ENCODE assay signal across 13 cellular contexts in genomic region chr10:70759769-70760168, GRCh38. TPM values are rescaled to one million over a fixed set of nuclear protein-coding genes. Genes with fewer than 3 reads are reported as not detected.
DNase-seq lines count a peak whose midpoint lies in the region; ATAC-seq, FAIRE-seq and TF ChIP-seq lines count a peak whose summit lies in the region.
"Had no signal": no experiment of that assay in that cellular context is flagged by ENCODE, and none has a peak within 500 bp of the region (broad histone marks: within the 10 kb centered on the region; RNA-seq: fewer than 3 reads in every experiment).

No MANE protein-coding gene starts in this region.

- H3K27ac ChIP-seq in HEK293 (ENCODE audit: extremely low read depth, low read depth, low read length), result no peak overlapping the region
- H3K27ac ChIP-seq in PC-9, result no peak overlapping the region
- H3K27ac ChIP-seq in heart right ventricle, result no peak overlapping the region
- no peak overlapping the region for H3K27ac ChIP-seq in small intestine (ENCODE audit: low read depth in 1 of 2, low read length in 1 of 2)
- H3K27ac ChIP-seq: epithelial cell of prostate, skin epidermis had no signal

- peak in 5 of 8 donors; percentile 11 to 51 (median 23) for ATAC-seq in heart right ventricle
- no peak for ATAC-seq in HG03280 (IDR thresholded peaks at IDR 0.05; ENCODE audit: unreplicated experiment)

- H3K4me3 ChIP-seq in HEK293 (ENCODE audit: low read depth, low read length) (no peak overlapping the region), PC-9 (no peak overlapping the region), heart right ventricle (no peak overlapping the region), small intestine (ENCODE audit: low read depth in 1 of 2, low read length in 2 of 2) (no peak overlapping the region)
- H3K4me3 ChIP-seq: skin epidermis had no signal

- POLR2A ChIA-PET in HEK293 (lab: Yijun Ruan, JAX), result no interaction called here
- POLR2A ChIA-PET in PC-9 (lab: Charles Lee; ENCODE audit: unreplicated experiment), result no interaction called here

- CTCF ChIA-PET in HEK293 (lab: Yijun Ruan, JAX), result interaction anchor here (0.6 to 2.5 kb wide), 36 partner anchors 8 to 1096 kb away, joined by 3 to 17 read pairs (median 4); no protein-coding TSS in a partner anchor
- CTCF ChIA-PET in PC-9 (lab: Charles Lee), result interaction anchor here (0.6 to 1.2 kb wide), 4 partner anchors 50 to 544 kb away, joined by 3 to 10 read pairs (median 4); no protein-coding TSS in a partner anchor

- H3K36me3 ChIP-seq in HEK293 (ENCODE audit: control insufficient read depth in 2 of 2, insufficient read depth in 1 of 2, low read length in 2 of 2) (no peaks in the 10 kb centered on the region), PC-9 (ENCODE audit: low read depth) (no peaks in the 10 kb centered on the region), heart right ventricle (no peaks in the 10 kb centered on the region), small intestine (ENCODE audit: control insufficient read depth in 2 of 2, insufficient read depth in 2 of 2, low read length in 2 of 2) (no peaks in the 10 kb centered on the region)

- no peaks in the 10 kb centered on the region for H3F3A ChIP-seq in PC-9 (ENCODE audit: insufficient read depth, low read depth)

- H3K9me3 ChIP-seq in HEK293 (ENCODE audit: control insufficient read depth, insufficient read depth, low read depth, low read length) (no peaks in the 10 kb centered on the region), PC-9 (ENCODE audit: insufficient read depth, low read depth) (no peaks in the 10 kb centered on the region), heart right ventricle (no peaks in the 10 kb centered on the region), small intestine (ENCODE audit: control insufficient read depth, low read depth) (no peaks in the 10 kb centered on the region)

- TF ChIP-seq CTCF in HEK293 (tag by site-specific recombination; IDR thresholded peaks at IDR 0.05), result no peak
- no peak for TF ChIP-seq CTCF in PC-9 (conservative IDR thresholded peaks at IDR 0.05)
- no peak for TF ChIP-seq CTCF in heart right ventricle (IDR thresholded peaks at IDR 0.05)

- peak overlapping the region; percentile 34; the same call in 1 of the 2 replicates for H2AFZ ChIP-seq in PC-9

- no peaks in the 10 kb centered on the region for H4K20me1 ChIP-seq in PC-9 (ENCODE audit: insufficient read depth)

- no peaks in the 10 kb centered on the region for H3K9me2 ChIP-seq in PC-9 (ENCODE audit: insufficient read depth)

- 55 to 78% methylated on average over 7 of the region's 7 CpGs for WGBS in heart right ventricle, 2 donors
- 48 to 59% (median 58%) methylated on average over 7 of the region's 7 CpGs for WGBS in small intestine, 3 donors

- intact Hi-C loops in PC-9 (cut with micrococcal nuclease; ENCODE audit: unreplicated experiment), result loop anchor here (1.0 to 5.0 kb wide), 5 partner anchors 87 to 298 kb away; partner anchors contain the start of gene ADAMTS14
- intact Hi-C loops in heart right ventricle (cut with DNase I), result loop anchor here (1.0 to 10.0 kb wide), 16 partner anchors 118 to 299 kb away; no protein-coding TSS in a partner anchor

- H3K79me2 ChIP-seq in PC-9 (ENCODE audit: low read depth), result no peaks in the 10 kb centered on the region

- H3K4me2 ChIP-seq in PC-9, result peak overlapping the region; percentile 27; the same call in 1 of the 2 replicates

- FAIRE-seq in small intestine (lab: Jason Lieb, UNC), result no peak

- H3K27me3 ChIP-seq in PC-9 (ENCODE audit: insufficient read depth, low read depth) (no peaks in the 10 kb centered on the region), heart right ventricle (peaks cover 0 to under 1% (median 0%) of the 10 kb centered on the region in 7 donors), small intestine (ENCODE audit: control insufficient read depth in 2 of 2, insufficient read depth in 2 of 2, low read length in 2 of 2) (no peaks in the 10 kb centered on the region)

- no TSS peak for BruUV-seq in PC-9 (replicated peaks; lab: Mats Ljungman, UMichigan)

- DNase-seq in CD1c-positive myeloid dendritic cell (ENCODE audit: extremely low spot score) (peak; percentile 14), PC-9 (peak in 1 of 2 experiments; percentile 47), heart right ventricle (no peak), A172 (ENCODE audit: low spot score) (no peak), small intestine (no peak)

- no peaks in the 10 kb centered on the region for H3K4me1 ChIP-seq in HEK293 (ENCODE audit: control insufficient read depth, insufficient read depth, low read length)
- peaks cover 19% of the 10 kb centered on the region for H3K4me1 ChIP-seq in PC-9 (replicated peaks; ENCODE audit: insufficient read depth)
- H3K4me1 ChIP-seq in heart right ventricle, result peaks cover 0 to 13% (median 5%) of the 10 kb centered on the region in 9 donors
- H3K4me1 ChIP-seq in small intestine (ENCODE audit: control insufficient read depth in 2 of 2, insufficient read depth in 1 of 2, low read depth in 1 of 2, low read length in 1 of 2), result no peaks in the 10 kb centered on the region

TF ChIP-seq in HEK293, 187 proteins besides CTCF, POLR2A, EP300 and RAD21:
- TF ChIP-seq ZFHX2 (tag by site-specific recombination; conservative IDR thresholded peaks at IDR 0.05), result peak; percentile 50
- TF ChIP-seq ZIC2 (tag by site-specific recombination; IDR thresholded peaks at IDR 0.05), result peak; percentile 81
- TF ChIP-seq GLIS1 (tag by site-specific recombination; IDR thresholded peaks at IDR 0.05), result peak; percentile 81
- TF ChIP-seq ZNF140 (tag by site-specific recombination; IDR thresholded peaks at IDR 0.05), result no peak
- no peak for TF ChIP-seq ZBTB6 (tag by site-specific recombination; IDR thresholded peaks at IDR 0.05)
- TF ChIP-seq EGR2 (tag by site-specific recombination; IDR thresholded peaks at IDR 0.05; ENCODE audit: low read depth), result 0 out of 2 replicates have a peak, but pooled peaks have one; percentile 13

RNA-seq across cellular contexts. Expression of gene TBATA, which starts 25.4 kb away (rescaled TPM):
- total RNA-seq in PC-9 (2021) (not detected in 2 replicates), heart right ventricle (not detected)
- polyA plus RNA-seq in heart right ventricle (not detected), small intestine (not detected)
- total RNA-seq in A172 (2014; rRNA removed; shearing (Covaris generic)), result not detected in 2 replicates
- total RNA-seq: activated CD8-positive, alpha-beta memory T cell treated with anti-CD3 and anti-CD28 coated beads for 36 hours; lower leg skin; temporal lobe had no signal
- polyA plus RNA-seq: neural cell had no signal

RNA-seq across cellular contexts. Expression of gene SGPL1, which starts 56.0 kb away (rescaled TPM):
- total RNA-seq in PC-9 (2021), result 96.9 and 141 TPM in 2 replicates
- 10 to 100 TPM in 9 of 10 donors, 1 to 10 TPM in 1; 8.3 to 20.3 (median 13.9) TPM for total RNA-seq in heart right ventricle
- 1 to 10 TPM; 3.7 to 5.9 TPM for polyA plus RNA-seq in heart right ventricle
- total RNA-seq in A172 (2014; rRNA removed; shearing (Covaris generic)), result 25.5 and 26.6 TPM in 2 replicates
- polyA plus RNA-seq in small intestine, result 10 to 100 TPM in 2 of 3 donors, 1 to 10 TPM in 1; 10.0 to 18.4 (median 14.3) TPM
